ENCODE assay signal across 2 cellular contexts in the genomic region with DNA sequence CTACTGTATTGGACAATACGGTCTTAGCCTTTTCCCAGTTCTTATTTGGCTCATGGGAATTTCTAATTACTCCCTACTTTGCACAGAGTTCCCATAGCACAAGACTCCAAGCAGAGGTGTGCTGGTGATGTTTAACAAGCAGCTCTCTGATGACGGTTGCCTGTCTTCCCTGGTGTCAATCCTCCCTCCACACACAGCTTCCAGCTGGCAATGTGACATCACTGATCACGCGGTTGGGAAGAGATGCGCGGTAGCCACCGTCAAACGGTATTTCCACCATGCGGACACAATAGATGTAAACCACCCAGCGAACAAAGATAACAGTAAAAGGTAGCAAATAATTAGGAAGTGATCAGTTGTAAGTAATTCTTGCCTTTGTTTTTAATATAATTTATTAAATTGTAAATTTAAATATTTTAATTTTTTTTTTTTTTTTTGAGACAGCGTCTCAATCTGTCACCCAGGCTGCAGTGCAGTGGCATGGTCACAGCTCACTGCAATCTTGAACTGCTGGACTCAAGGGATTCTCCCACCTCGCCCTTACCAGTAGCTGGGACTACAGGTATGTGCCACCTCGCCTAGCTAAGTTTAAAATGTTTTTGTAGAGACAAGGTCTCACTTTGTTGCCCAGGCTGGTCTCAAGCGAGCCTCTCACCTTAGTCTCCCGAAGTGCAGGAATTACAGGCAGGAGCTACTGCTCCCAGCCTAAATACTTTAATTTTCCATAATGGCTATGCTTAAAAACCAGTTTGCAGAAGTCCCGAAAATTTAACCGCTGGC.
TF ChIP-seq lines count a peak whose summit lies in the region.

No MANE protein-coding gene starts in this region.

TF ChIP-seq in SK-N-SH, 30 proteins besides CTCF, POLR2A, EP300 and RAD21:
- TF ChIP-seq TEAD4 (IDR thresholded peaks at IDR 0.05; ENCODE audit: borderline replicate concordance, insufficient read depth) (no peak), FOXM1 (IDR thresholded peaks at IDR 0.05; ENCODE audit: low read depth) (no peak), MXI1 (IDR thresholded peaks at IDR 0.05; ENCODE audit: low read depth, low read length) (no peak), TAF1 (IDR thresholded peaks at IDR 0.05; ENCODE audit: borderline replicate concordance, low read depth, low read length) (no peak)
- TF ChIP-seq, protein P1, sequence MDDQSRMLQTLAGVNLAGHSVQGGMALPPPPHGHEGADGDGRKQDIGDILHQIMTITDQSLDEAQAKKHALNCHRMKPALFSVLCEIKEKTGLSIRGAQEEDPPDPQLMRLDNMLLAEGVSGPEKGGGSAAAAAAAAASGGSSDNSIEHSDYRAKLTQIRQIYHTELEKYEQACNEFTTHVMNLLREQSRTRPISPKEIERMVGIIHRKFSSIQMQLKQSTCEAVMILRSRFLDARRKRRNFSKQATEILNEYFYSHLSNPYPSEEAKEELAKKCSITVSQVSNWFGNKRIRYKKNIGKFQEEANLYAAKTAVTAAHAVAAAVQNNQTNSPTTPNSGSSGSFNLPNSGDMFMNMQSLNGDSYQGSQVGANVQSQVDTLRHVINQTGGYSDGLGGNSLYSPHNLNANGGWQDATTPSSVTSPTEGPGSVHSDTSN (IDR thresholded peaks at IDR 0.05), result no peak

TF ChIP-seq in H1, 55 proteins besides CTCF, POLR2A, EP300 and RAD21:
- TF ChIP-seq, protein P2, sequence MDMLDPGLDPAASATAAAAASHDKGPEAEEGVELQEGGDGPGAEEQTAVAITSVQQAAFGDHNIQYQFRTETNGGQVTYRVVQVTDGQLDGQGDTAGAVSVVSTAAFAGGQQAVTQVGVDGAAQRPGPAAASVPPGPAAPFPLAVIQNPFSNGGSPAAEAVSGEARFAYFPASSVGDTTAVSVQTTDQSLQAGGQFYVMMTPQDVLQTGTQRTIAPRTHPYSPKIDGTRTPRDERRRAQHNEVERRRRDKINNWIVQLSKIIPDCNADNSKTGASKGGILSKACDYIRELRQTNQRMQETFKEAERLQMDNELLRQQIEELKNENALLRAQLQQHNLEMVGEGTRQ (IDR thresholded peaks at IDR 0.05; ENCODE audit: low read length), result no peak
- TF ChIP-seq NRF1 (IDR thresholded peaks at IDR 0.05; ENCODE audit: low read depth, low read length), result no peak
- TF ChIP-seq CBX8 (IDR thresholded peaks at IDR 0.05; ENCODE audit: borderline replicate concordance, low read depth, low read length), result no peak
- TF ChIP-seq KDM4A (IDR thresholded peaks at IDR 0.05; ENCODE audit: low read depth, low read length, severe bottlenecking), result no peak
- no peak for TF ChIP-seq TCF12 (IDR thresholded peaks at IDR 0.05; ENCODE audit: low read depth, low read length)
- TF ChIP-seq SAP30 (IDR thresholded peaks at IDR 0.05; ENCODE audit: insufficient read depth, insufficient replicate concordance, low read length), result no peak
